ENCODE assay signal across 1 cellular context in genomic region chr3:16236856-16237393, GRCh38.
TF ChIP-seq lines count a peak whose summit lies in the region.

No MANE protein-coding gene starts in this region.

TF ChIP-seq in K562, 482 proteins besides CTCF, POLR2A, EP300 and RAD21 (continued from another document):
- no peak for TF ChIP-seq CREB5 (CRISPR knock-in tag; IDR thresholded peaks at IDR 0.05)
